12 cellular contexts compared by ENCODE assay signal in the genomic region with DNA sequence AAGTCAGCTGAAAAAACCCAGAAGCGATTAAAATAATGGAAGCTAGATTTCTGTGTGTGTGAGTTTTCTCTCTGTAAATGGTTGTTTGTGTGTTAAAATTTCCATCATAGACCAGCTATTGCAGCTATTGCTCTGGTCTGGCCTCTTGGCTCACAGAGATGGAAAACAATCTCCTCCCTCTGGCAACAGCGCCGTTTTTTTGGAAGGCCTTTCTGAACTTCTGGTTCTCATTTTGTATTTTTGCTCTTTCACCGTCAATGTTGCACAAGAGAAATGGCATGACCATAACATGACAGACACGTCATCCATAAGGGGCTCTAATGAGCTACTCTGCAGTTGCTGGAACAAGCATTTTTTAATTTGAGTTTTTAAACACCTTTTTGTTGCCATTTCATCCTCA.
DNase-seq lines count a peak whose midpoint lies in the region; ATAC-seq, FAIRE-seq and TF ChIP-seq lines count a peak whose summit lies in the region.
"Had no signal": no experiment of that assay in that cellular context is flagged by ENCODE, and none has a peak within 500 bp of the region (broad histone marks: within the 10 kb centered on the region; RNA-seq: fewer than 3 reads in every experiment).

No MANE protein-coding gene starts in this region.

- TF ChIP-seq EP300 in esophagus muscularis mucosa (IDR thresholded peaks at IDR 0.05) = no peak
- peak; percentile 97 to 98 for TF ChIP-seq EP300 in tibial nerve (IDR thresholded peaks at IDR 0.05)

- WGBS in esophagus muscularis mucosa = 72% methylated on average over 5 of the region's 5 CpGs
- WGBS in tibial nerve, 2 donors = 20 to 24% methylated on average over 5 of the region's 5 CpGs

- H3K36me3 ChIP-seq in MG63 (no peaks in the 10 kb centered on the region), esophagus muscularis mucosa (no peaks in the 10 kb centered on the region), lower lobe of right lung (no peaks in the 10 kb centered on the region), tibial nerve (no peaks in the 10 kb centered on the region)

- H3K27ac ChIP-seq in esophagus muscularis mucosa (replicated peaks in 1 of 4) (peak overlapping the region; percentile 40 to 66 (median 54)), lower lobe of right lung (peak overlapping the region; percentile 25), tibial nerve (peak overlapping the region; percentile 73 to 88 (median 84))

- no peak for TF ChIP-seq CTCF in esophagus muscularis mucosa (IDR thresholded peaks at IDR 0.05)
- TF ChIP-seq CTCF in lower lobe of right lung (IDR thresholded peaks at IDR 0.05) = no peak
- TF ChIP-seq CTCF in tibial nerve (IDR thresholded peaks at IDR 0.05) = peak in 1 of 5 experiments; percentile 29

- FAIRE-seq in GM19239 (lab: Jason Lieb, UNC) = no peak

- H3K27me3 ChIP-seq in MG63 (no peaks in the 10 kb centered on the region), esophagus muscularis mucosa (no peaks in the 10 kb centered on the region), lower lobe of right lung (ENCODE audit: low read depth) (no peaks in the 10 kb centered on the region), tibial nerve (no peaks in the 10 kb centered on the region)

- H3K9me3 ChIP-seq in MG63 (no peaks in the 10 kb centered on the region), esophagus muscularis mucosa (no peaks in the 10 kb centered on the region), lower lobe of right lung (no peaks in the 10 kb centered on the region), tibial nerve (no peaks in the 10 kb centered on the region)

- H3K4me1 ChIP-seq in esophagus muscularis mucosa (peaks cover 0 to 8% (median 0%) of the 10 kb centered on the region in 4 donors), lower lobe of right lung (peaks cover 6% of the 10 kb centered on the region), tibial nerve (peaks cover 0 to 39% (median 15%) of the 10 kb centered on the region in 4 donors)

- intact Hi-C loops in esophagus muscularis mucosa (cut with DNase I) = no loop called here
- intact Hi-C loops in lower lobe of right lung (cut with DNase I) = no loop called here

- peak; percentile 32 to 47 for ATAC-seq in lower lobe of right lung
- ATAC-seq: T-helper 17 cell had no signal

- no peak overlapping the region for H3K4me3 ChIP-seq in MG63
- no peak overlapping the region for H3K4me3 ChIP-seq in esophagus muscularis mucosa
- H3K4me3 ChIP-seq in lower lobe of right lung = no peak overlapping the region
- no peak overlapping the region for H3K4me3 ChIP-seq in tibial nerve

- DNase-seq in MG63 (peak; percentile 37), esophagus muscularis mucosa (ENCODE audit: extremely low spot score) (peak; percentile 91), lower lobe of right lung (no peak), tibial nerve (ENCODE audit: low spot score in 2 of 2) (peak; percentile 60 to 84), NCI-H2171 treated with DMSO at 0.1 percent for 48 hours (lab: John Stamatoyannopoulos, UW) (no peak), GM19239 (ENCODE audit: insufficient read length, low spot score) (no peak)
- DNase-seq in activated CD4-positive, alpha-beta T cell treated with anti-CD3 and anti-CD28 coated beads for 48 hours = no peak
- DNase-seq: activated CD4-positive, alpha-beta T cell treated with anti-CD3 and anti-CD28 coated beads for 1 hour; NCI-H1048; NCI-H2227 treated with DMSO at 0.1 percent for 48 hours; stimulated activated CD4-positive, alpha-beta T cell treated with anti-CD3 and anti-CD28 coated beads, Interleukin-2, amount 100 ng/mL, for 48 hours; T-helper 17 cell had no signal

- TF ChIP-seq POLR2A in esophagus muscularis mucosa (IDR thresholded peaks at IDR 0.05; ENCODE audit: low read depth) = no peak
- no peak for TF ChIP-seq POLR2A in tibial nerve (IDR thresholded peaks at IDR 0.05)

Comparison
In these comparisons a context has a peak if more than half of its experiments do, and no peak if none do; other contexts are left out.
1. DNase-seq: peak in MG63 (single experiment), esophagus muscularis mucosa (single experiment) and tibial nerve (2 of 2); none in lower lobe of right lung (single experiment), NCI-H2171 treated with DMSO at 0.1 percent for 48 hours (single experiment), GM19239 (single experiment) and activated CD4-positive, alpha-beta T cell treated with anti-CD3 and anti-CD28 coated beads for 48 hours (single experiment).
2. H3K27ac ChIP-seq: peak in every context shown above with its lines; median percentile 84 in tibial nerve; 54 in esophagus muscularis mucosa; 25 in lower lobe of right lung.